In genomic region chr5:143428738-143429420, GRCh38 we compare ENCODE assay signal across 1 cellular context.
TF ChIP-seq lines count a peak whose summit lies in the region.

No MANE protein-coding gene starts in this region.

TF ChIP-seq in liver, 16 proteins besides CTCF, POLR2A, EP300 and RAD21 (continued from another document):
- TF ChIP-seq REST (IDR thresholded peaks at IDR 0.05): no peak
- no peak for TF ChIP-seq TAF1 (conservative IDR thresholded peaks at IDR 0.05)
- TF ChIP-seq, protein P1, sequence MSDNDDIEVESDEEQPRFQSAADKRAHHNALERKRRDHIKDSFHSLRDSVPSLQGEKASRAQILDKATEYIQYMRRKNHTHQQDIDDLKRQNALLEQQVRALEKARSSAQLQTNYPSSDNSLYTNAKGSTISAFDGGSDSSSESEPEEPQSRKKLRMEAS (IDR thresholded peaks at IDR 0.05): no peak
